Comparison of ENCODE assay signal across 28 cellular contexts in the genomic region with DNA sequence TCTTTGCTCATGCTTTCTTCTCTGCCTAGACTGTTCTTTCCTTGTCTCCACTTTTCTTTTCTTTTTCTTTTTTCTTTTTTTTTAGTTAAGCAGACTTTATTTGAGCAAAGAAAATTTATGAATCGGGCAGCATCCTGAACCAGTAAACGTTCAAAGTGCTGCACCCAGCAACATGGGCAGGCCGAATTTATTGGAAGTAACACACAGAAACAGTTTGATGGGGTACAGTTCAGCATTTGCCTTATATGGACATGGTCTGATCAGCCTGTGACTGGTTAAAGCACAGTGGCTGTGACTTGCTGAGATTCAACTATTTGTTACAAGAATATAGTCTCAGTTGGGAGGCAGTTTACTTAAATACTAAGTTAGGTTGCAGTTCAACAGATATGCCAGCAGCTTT. TPM values are rescaled to one million over a fixed set of nuclear protein-coding genes. Genes with fewer than 3 reads are reported as not detected.
A peak's percentile ranks its signal among the peaks of the same experiment; 100 is the strongest.
DNase-seq lines count a peak whose midpoint lies in the region; ATAC-seq and TF ChIP-seq lines count a peak whose summit lies in the region.
"Had no signal": no experiment of that assay in that cellular context is flagged by ENCODE, and none has a peak within 500 bp of the region (broad histone marks: within the 10 kb centered on the region; RNA-seq: fewer than 3 reads in every experiment).

No MANE protein-coding gene starts in this region.

- DNase-seq in activated naive CD4-positive, alpha-beta T cell treated with Interleukin-2 at 50 U/mL for 16 hours, result no peak
- DNase-seq in central memory CD8-positive, alpha-beta T cell (ENCODE audit: low spot score in 2 of 2), result no peak
- no peak for DNase-seq in upper lobe of right lung
- no peak for DNase-seq in osteoblast (ENCODE audit: insufficient read length, low spot score, missing footprints)
- DNase-seq in AML-193 (lab: John Stamatoyannopoulos, UW), result no peak
- no peak for DNase-seq in progenitor cell of endocrine pancreas (ENCODE audit: low spot score, unreplicated experiment)
- DNase-seq: activated CD4-positive, alpha-beta memory T cell treated with anti-CD3 and anti-CD28 coated beads for 36 hours; activated gamma-delta T cell; amniotic stem cell; foreskin keratinocyte; GF-D8; GOT3; heart right ventricle; left cardiac atrium; mesendoderm; NCI-H1048; NCI-H187 treated with DMSO at 0.1 percent for 48 hours; NCI-H526; nucleus accumbens had no signal

- peaks cover 25% of the 10 kb centered on the region for H3K36me3 Mint-ChIP-seq in activated naive CD4-positive, alpha-beta T cell treated with anti-CD3 and anti-CD28 coated beads, Interleukin-2, amount 50 U/mL, for 24 hours
- peaks cover 15% of the 10 kb centered on the region for H3K36me3 Mint-ChIP-seq in central memory CD8-positive, alpha-beta T cell (ENCODE audit: insufficient read depth)
- no peaks in the 10 kb centered on the region for H3K36me3 Mint-ChIP-seq in progenitor cell of endocrine pancreas (ENCODE audit: insufficient read depth)

- H3K9me3 Mint-ChIP-seq in activated naive CD4-positive, alpha-beta T cell treated with anti-CD3 and anti-CD28 coated beads, Interleukin-2, amount 50 U/mL, for 24 hours, result no peaks in the 10 kb centered on the region
- no peaks in the 10 kb centered on the region for H3K9me3 Mint-ChIP-seq in central memory CD8-positive, alpha-beta T cell
- peaks cover 2% of the 10 kb centered on the region for H3K9me3 Mint-ChIP-seq in progenitor cell of endocrine pancreas (ENCODE audit: low read depth)
- H3K9me3 Mint-ChIP-seq: activated CD4-positive, alpha-beta memory T cell treated with anti-CD3 and anti-CD28 coated beads for 36 hours had no signal

- H3K27me3 Mint-ChIP-seq in activated naive CD4-positive, alpha-beta T cell treated with anti-CD3 and anti-CD28 coated beads, Interleukin-2, amount 50 U/mL, for 24 hours, result no peaks in the 10 kb centered on the region
- H3K27me3 Mint-ChIP-seq in central memory CD8-positive, alpha-beta T cell, result no peaks in the 10 kb centered on the region
- peaks cover 11% of the 10 kb centered on the region for H3K27me3 Mint-ChIP-seq in progenitor cell of endocrine pancreas
- H3K27me3 Mint-ChIP-seq: activated CD4-positive, alpha-beta memory T cell treated with anti-CD3 and anti-CD28 coated beads for 36 hours had no signal

- H3K4me1 ChIP-seq in upper lobe of right lung (peaks cover 31% of the 10 kb centered on the region), osteoblast (ENCODE audit: insufficient read depth, low read length) (peaks cover 3% of the 10 kb centered on the region)
- H3K4me1 ChIP-seq: breast epithelium had no signal

- no peak overlapping the region for H3K4me3 Mint-ChIP-seq in activated naive CD4-positive, alpha-beta T cell treated with anti-CD3 and anti-CD28 coated beads, Interleukin-2, amount 50 U/mL, for 24 hours
- H3K4me3 Mint-ChIP-seq in central memory CD8-positive, alpha-beta T cell, result no peak overlapping the region
- no peak overlapping the region for H3K4me3 Mint-ChIP-seq in progenitor cell of endocrine pancreas (ENCODE audit: low read depth)
- H3K4me3 Mint-ChIP-seq: activated CD4-positive, alpha-beta memory T cell treated with anti-CD3 and anti-CD28 coated beads for 36 hours; T-helper 1 cell treated with Interleukin-12 subunit alpha and Interleukin-12 subunit beta and Interleukin-4 antibody, amounts not matched to agents 30 μg/mL and 1 μg/mL, for 36 hours had no signal

- no peak overlapping the region for H3K4me3 ChIP-seq in upper lobe of right lung
- H3K4me3 ChIP-seq in osteoblast (ENCODE audit: insufficient read depth, low read length), result no peak overlapping the region
- H3K4me3 ChIP-seq: breast epithelium, heart right ventricle, skin epidermis had no signal

- TF ChIP-seq CTCF in upper lobe of right lung (IDR thresholded peaks at IDR 0.05) (no peak), osteoblast (IDR thresholded peaks at IDR 0.05; ENCODE audit: extremely low read depth, low read depth, low read length) (no peak), progenitor cell of endocrine pancreas (IDR thresholded peaks at IDR 0.05; ENCODE audit: unreplicated experiment) (no peak)

- H3K4me1 Mint-ChIP-seq in activated naive CD4-positive, alpha-beta T cell treated with anti-CD3 and anti-CD28 coated beads, Interleukin-2, amount 50 U/mL, for 24 hours, result peaks cover 86% of the 10 kb centered on the region
- H3K4me1 Mint-ChIP-seq in central memory CD8-positive, alpha-beta T cell, result peaks cover 61% of the 10 kb centered on the region
- H3K4me1 Mint-ChIP-seq in progenitor cell of endocrine pancreas (ENCODE audit: low read depth), result peaks cover 21% of the 10 kb centered on the region

- H3K9me3 ChIP-seq in KOPT-K1 (ENCODE audit: insufficient read depth, low read length, poor library complexity, severe bottlenecking), result no peaks in the 10 kb centered on the region
- no peaks in the 10 kb centered on the region for H3K9me3 ChIP-seq in upper lobe of right lung
- H3K9me3 ChIP-seq in osteoblast (ENCODE audit: low read depth, low read length), result no peaks in the 10 kb centered on the region
- H3K9me3 ChIP-seq: breast epithelium, heart right ventricle had no signal

- H3K36me3 ChIP-seq in KOPT-K1 (ENCODE audit: insufficient read depth, low read length) (peaks cover 22% of the 10 kb centered on the region), upper lobe of right lung (no peaks in the 10 kb centered on the region), osteoblast (ENCODE audit: insufficient read depth, low read length) (no peaks in the 10 kb centered on the region)
- H3K36me3 ChIP-seq: breast epithelium, heart right ventricle had no signal

- no peaks in the 10 kb centered on the region for H3K27me3 ChIP-seq in upper lobe of right lung
- no peaks in the 10 kb centered on the region for H3K27me3 ChIP-seq in osteoblast (ENCODE audit: insufficient read depth, low read length)
- H3K27me3 ChIP-seq: breast epithelium had no signal

- no peak for ATAC-seq in central memory CD8-positive, alpha-beta T cell (replicated peaks; ENCODE audit: extremely low read depth, poor library complexity, severe bottlenecking)
- no peak for ATAC-seq in upper lobe of right lung
- ATAC-seq: esophagus mucosa, foreskin keratinocyte, heart right ventricle, left cardiac atrium had no signal

- H3K27ac Mint-ChIP-seq in activated naive CD4-positive, alpha-beta T cell treated with anti-CD3 and anti-CD28 coated beads, Interleukin-2, amount 50 U/mL, for 24 hours, result peak overlapping the region; percentile 74
- peak overlapping the region; percentile 79 for H3K27ac Mint-ChIP-seq in central memory CD8-positive, alpha-beta T cell (ENCODE audit: low read depth)
- H3K27ac Mint-ChIP-seq in progenitor cell of endocrine pancreas, result no peak overlapping the region
- H3K27ac Mint-ChIP-seq: activated CD4-positive, alpha-beta memory T cell treated with anti-CD3 and anti-CD28 coated beads for 36 hours; T-helper 1 cell treated with Interleukin-12 subunit alpha and Interleukin-12 subunit beta and Interleukin-4 antibody, amounts not matched to agents 30 μg/mL and 1 μg/mL, for 36 hours had no signal

- intact Hi-C loops in upper lobe of right lung (cut with DNase I), result no loop called here

- no peaks in the 10 kb centered on the region for H3K79me2 ChIP-seq in osteoblast (ENCODE audit: insufficient read depth, low read length)

- H3K4me2 ChIP-seq in osteoblast (ENCODE audit: insufficient read depth, low read length), result no peak overlapping the region

- peak overlapping the region; percentile 98 for H3K27ac ChIP-seq in KOPT-K1 (ENCODE audit: low read depth, low read length, poor library complexity, severe bottlenecking)
- H3K27ac ChIP-seq in upper lobe of right lung, result peak overlapping the region; percentile 11
- no peak overlapping the region for H3K27ac ChIP-seq in osteoblast (ENCODE audit: low read depth, low read length)
- H3K27ac ChIP-seq: breast epithelium, foreskin keratinocyte, RWPE1 had no signal

- H2AFZ ChIP-seq in osteoblast (ENCODE audit: low read length), result no peak overlapping the region

- no peaks in the 10 kb centered on the region for H4K20me1 ChIP-seq in osteoblast (ENCODE audit: insufficient read depth, low read length)

RNA-seq across cellular contexts. Expression of a gene that starts 16.0 kb away (rescaled TPM):
- total RNA-seq in upper lobe of right lung (14.5 TPM), osteoblast (not detected in 2 replicates), progenitor cell of endocrine pancreas (not detected in 2 replicates)
- total RNA-seq: A673, foreskin keratinocyte, myocyte had no signal

RNA-seq across cellular contexts. Expression of a gene that starts 22.0 kb away (rescaled TPM):
- total RNA-seq in upper lobe of right lung (8.5 TPM), osteoblast (not detected in 2 replicates), progenitor cell of endocrine pancreas (not detected in 2 replicates)
- total RNA-seq: A673, foreskin keratinocyte, myocyte had no signal

RNA-seq across cellular contexts. Expression of a gene that starts 23.6 kb away (rescaled TPM):
- total RNA-seq in upper lobe of right lung (6.5 TPM), osteoblast (not detected in 2 replicates), progenitor cell of endocrine pancreas (not detected in 2 replicates)
- total RNA-seq: A673, foreskin keratinocyte, myocyte had no signal

RNA-seq across cellular contexts. Expression of a gene that starts 38.9 kb away (rescaled TPM):
- total RNA-seq in upper lobe of right lung (40.0 TPM), osteoblast (63.0 and 63.4 TPM in 2 replicates), progenitor cell of endocrine pancreas (49.2 and 49.8 TPM in 2 replicates)

RNA-seq across cellular contexts. Expression of a gene that starts 56.4 kb away (rescaled TPM):
- total RNA-seq in upper lobe of right lung (119 TPM), osteoblast (not detected in 2 replicates), progenitor cell of endocrine pancreas (22.4 and 22.9 TPM in 2 replicates)
- total RNA-seq: A673, myocyte had no signal

Comparison
In these comparisons a context has a peak if more than half of its experiments do, and no peak if none do; other contexts are left out.
1. RNA of a gene that starts 16.0 kb away (total RNA-seq): 14.5 TPM in upper lobe of right lung (single experiment); not detected in progenitor cell of endocrine pancreas and not detected in osteoblast; every median in the first group is over 10 times any median in the second.